1 cellular context compared by ENCODE assay signal in the genomic region with DNA sequence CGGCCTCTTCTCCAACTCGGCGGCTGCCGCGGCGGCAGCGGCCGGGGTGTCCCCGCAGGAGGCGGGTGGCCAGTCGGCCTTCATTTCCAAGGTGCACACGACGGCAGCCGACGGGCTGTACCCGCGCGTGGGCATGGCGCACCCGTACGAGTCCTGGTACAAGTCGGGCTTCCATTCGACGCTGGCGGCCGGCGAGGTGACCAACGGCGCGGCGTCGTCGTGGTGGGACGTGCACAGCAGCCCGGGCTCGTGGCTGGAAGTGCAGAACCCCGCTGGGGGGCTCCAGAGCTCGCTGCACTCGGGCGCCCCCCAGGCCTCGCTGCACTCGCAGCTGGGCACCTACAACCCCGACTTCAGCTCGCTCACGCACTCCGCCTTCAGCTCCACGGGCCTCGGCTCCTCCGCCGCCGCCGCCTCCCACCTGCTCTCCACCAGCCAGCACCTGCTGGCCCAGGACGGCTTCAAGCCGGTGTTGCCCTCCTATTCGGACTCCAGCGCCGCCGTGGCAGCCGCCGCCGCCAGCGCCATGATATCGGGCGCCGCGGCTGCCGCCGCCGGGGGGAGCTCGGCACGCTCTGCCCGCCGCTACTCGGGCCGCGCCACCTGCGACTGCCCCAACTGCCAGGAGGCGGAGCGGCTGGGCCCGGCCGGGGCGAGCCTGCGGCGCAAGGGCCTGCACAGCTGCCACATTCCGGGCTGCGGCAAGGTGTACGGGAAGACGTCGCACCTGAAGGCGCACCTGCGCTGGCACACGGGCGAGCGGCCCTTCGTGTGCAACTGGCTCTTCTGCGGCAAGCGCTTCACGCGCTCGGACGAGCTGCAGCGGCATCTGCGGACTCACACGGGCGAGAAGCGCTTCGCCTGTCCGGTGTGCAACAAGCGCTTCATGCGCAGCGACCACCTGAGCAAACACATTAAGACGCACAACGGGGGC.
TF ChIP-seq lines count a peak whose summit lies in the region.

No MANE protein-coding gene starts in this region.

TF ChIP-seq in K562, 482 proteins besides CTCF, POLR2A, EP300 and RAD21 (continued from another document and continues in another):
- TF ChIP-seq HDGF (IDR thresholded peaks at IDR 0.05) (no peak), FOXP1 (CRISPR knock-in tag; IDR thresholded peaks at IDR 0.05) (peak; percentile 96), HSF4 (CRISPR knock-in tag; IDR thresholded peaks at IDR 0.05; ENCODE audit: borderline replicate concordance) (no peak), MEIS2 (IDR thresholded peaks at IDR 0.05; ENCODE audit: partially characterized antibody) (no peak), XRCC4 (IDR thresholded peaks at IDR 0.05; ENCODE audit: extremely low read depth, insufficient read depth, insufficient read length) (no peak), PML (IDR thresholded peaks at IDR 0.05; ENCODE audit: low read length) (no peak), BCL6 (CRISPR knock-in tag; IDR thresholded peaks at IDR 0.05) (no peak), ZKSCAN8 (CRISPR knock-in tag; IDR thresholded peaks at IDR 0.05) (no peak), ZNF75A (CRISPR knock-in tag; IDR thresholded peaks at IDR 0.05) (no peak), BRF1 (IDR thresholded peaks at IDR 0.05; ENCODE audit: borderline replicate concordance, extremely low read depth, insufficient read length) (no peak), BMI1 (IDR thresholded peaks at IDR 0.05; ENCODE audit: low read length) (no peak), JUND (IDR thresholded peaks at IDR 0.05; ENCODE audit: borderline replicate concordance, low read depth, low read length) (0 out of 2 replicates have a peak, but pooled peaks have one; percentile 1), JUND (tag; IDR thresholded peaks at IDR 0.05; ENCODE audit: borderline replicate concordance, low read depth, low read length) (no peak), HDAC2 (IDR thresholded peaks at IDR 0.05) (no peak), ZNF134 (CRISPR knock-in tag; conservative IDR thresholded peaks at IDR 0.05) (no peak), JUNB (CRISPR knock-in tag; conservative IDR thresholded peaks at IDR 0.05) (no peak), SRSF9 (IDR thresholded peaks at IDR 0.05; ENCODE audit: borderline replicate concordance, low read depth, low read length) (no peak), HOXB6 (CRISPR knock-in tag; IDR thresholded peaks at IDR 0.05; ENCODE audit: borderline replicate concordance) (no peak), CBFA2T3 (IDR thresholded peaks at IDR 0.05) (no peak), TRIM28 (IDR thresholded peaks at IDR 0.05) (no peak), ZNF766 (CRISPR knock-in tag; conservative IDR thresholded peaks at IDR 0.05) (no peak), BCOR (IDR thresholded peaks at IDR 0.05) (no peak), IFI16 (CRISPR knock-in tag; IDR thresholded peaks at IDR 0.05) (no peak), NR2C2 (CRISPR knock-in tag; IDR thresholded peaks at IDR 0.05) (no peak), NR2C2 (tag; IDR thresholded peaks at IDR 0.05) (no peak), MCM7 (IDR thresholded peaks at IDR 0.05) (no peak), PRPF4 (IDR thresholded peaks at IDR 0.05; ENCODE audit: insufficient read depth, low read depth, low read length, poor library complexity, severe bottlenecking) (no peak), DDX20 (tag; IDR thresholded peaks at IDR 0.05; ENCODE audit: low read depth) (no peak)
- TF ChIP-seq, protein P1, sequence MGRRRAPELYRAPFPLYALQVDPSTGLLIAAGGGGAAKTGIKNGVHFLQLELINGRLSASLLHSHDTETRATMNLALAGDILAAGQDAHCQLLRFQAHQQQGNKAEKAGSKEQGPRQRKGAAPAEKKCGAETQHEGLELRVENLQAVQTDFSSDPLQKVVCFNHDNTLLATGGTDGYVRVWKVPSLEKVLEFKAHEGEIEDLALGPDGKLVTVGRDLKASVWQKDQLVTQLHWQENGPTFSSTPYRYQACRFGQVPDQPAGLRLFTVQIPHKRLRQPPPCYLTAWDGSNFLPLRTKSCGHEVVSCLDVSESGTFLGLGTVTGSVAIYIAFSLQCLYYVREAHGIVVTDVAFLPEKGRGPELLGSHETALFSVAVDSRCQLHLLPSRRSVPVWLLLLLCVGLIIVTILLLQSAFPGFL (CRISPR knock-in tag; IDR thresholded peaks at IDR 0.05) = 0 out of 2 replicates have a peak, but pooled peaks have one; percentile 44
- TF ChIP-seq, protein P2, sequence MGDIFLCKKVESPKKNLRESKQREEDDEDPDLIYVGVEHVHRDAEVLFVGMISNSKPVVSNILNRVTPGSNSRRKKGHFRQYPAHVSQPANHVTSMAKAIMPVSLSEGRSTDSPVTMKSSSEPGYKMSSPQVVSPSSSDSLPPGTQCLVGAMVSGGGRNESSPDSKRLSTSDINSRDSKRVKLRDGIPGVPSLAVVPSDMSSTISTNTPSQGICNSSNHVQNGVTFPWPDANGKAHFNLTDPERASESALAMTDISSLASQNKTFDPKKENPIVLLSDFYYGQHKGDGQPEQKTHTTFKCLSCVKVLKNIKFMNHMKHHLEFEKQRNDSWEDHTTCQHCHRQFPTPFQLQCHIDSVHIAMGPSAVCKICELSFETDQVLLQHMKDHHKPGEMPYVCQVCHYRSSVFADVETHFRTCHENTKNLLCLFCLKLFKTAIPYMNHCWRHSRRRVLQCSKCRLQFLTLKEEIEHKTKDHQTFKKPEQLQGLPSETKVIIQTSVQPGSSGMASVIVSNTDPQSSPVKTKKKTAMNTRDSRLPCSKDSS (IDR thresholded peaks at IDR 0.05; ENCODE audit: low read depth, partially characterized antibody) = no peak
- TF ChIP-seq, protein P3, sequence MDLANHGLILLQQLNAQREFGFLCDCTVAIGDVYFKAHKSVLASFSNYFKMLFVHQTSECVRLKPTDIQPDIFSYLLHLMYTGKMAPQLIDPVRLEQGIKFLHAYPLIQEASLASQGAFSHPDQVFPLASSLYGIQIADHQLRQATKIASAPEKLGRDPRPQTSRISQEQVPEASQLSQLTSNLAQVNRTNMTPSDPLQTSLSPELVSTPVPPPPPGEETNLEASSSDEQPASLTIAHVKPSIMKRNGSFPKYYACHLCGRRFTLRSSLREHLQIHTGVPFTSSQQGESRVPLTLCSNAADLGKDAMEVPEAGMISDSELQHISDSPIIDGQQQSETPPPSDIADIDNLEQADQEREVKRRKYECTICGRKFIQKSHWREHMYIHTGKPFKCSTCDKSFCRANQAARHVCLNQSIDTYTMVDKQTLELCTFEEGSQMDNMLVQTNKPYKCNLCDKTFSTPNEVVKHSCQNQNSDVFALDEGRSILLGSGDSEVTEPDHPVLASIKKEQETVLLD (IDR thresholded peaks at IDR 0.05) = no peak
- TF ChIP-seq, protein P4, sequence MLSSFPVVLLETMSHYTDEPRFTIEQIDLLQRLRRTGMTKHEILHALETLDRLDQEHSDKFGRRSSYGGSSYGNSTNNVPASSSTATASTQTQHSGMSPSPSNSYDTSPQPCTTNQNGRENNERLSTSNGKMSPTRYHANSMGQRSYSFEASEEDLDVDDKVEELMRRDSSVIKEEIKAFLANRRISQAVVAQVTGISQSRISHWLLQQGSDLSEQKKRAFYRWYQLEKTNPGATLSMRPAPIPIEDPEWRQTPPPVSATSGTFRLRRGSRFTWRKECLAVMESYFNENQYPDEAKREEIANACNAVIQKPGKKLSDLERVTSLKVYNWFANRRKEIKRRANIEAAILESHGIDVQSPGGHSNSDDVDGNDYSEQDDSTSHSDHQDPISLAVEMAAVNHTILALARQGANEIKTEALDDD (IDR thresholded peaks at IDR 0.05) = no peak
- TF ChIP-seq, protein P5, sequence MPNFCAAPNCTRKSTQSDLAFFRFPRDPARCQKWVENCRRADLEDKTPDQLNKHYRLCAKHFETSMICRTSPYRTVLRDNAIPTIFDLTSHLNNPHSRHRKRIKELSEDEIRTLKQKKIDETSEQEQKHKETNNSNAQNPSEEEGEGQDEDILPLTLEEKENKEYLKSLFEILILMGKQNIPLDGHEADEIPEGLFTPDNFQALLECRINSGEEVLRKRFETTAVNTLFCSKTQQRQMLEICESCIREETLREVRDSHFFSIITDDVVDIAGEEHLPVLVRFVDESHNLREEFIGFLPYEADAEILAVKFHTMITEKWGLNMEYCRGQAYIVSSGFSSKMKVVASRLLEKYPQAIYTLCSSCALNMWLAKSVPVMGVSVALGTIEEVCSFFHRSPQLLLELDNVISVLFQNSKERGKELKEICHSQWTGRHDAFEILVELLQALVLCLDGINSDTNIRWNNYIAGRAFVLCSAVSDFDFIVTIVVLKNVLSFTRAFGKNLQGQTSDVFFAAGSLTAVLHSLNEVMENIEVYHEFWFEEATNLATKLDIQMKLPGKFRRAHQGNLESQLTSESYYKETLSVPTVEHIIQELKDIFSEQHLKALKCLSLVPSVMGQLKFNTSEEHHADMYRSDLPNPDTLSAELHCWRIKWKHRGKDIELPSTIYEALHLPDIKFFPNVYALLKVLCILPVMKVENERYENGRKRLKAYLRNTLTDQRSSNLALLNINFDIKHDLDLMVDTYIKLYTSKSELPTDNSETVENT (CRISPR knock-in tag; IDR thresholded peaks at IDR 0.05) = no peak
- TF ChIP-seq, protein P6, sequence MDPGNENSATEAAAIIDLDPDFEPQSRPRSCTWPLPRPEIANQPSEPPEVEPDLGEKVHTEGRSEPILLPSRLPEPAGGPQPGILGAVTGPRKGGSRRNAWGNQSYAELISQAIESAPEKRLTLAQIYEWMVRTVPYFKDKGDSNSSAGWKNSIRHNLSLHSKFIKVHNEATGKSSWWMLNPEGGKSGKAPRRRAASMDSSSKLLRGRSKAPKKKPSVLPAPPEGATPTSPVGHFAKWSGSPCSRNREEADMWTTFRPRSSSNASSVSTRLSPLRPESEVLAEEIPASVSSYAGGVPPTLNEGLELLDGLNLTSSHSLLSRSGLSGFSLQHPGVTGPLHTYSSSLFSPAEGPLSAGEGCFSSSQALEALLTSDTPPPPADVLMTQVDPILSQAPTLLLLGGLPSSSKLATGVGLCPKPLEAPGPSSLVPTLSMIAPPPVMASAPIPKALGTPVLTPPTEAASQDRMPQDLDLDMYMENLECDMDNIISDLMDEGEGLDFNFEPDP (CRISPR knock-in tag; IDR thresholded peaks at IDR 0.05) = no peak
- TF ChIP-seq, protein P7, sequence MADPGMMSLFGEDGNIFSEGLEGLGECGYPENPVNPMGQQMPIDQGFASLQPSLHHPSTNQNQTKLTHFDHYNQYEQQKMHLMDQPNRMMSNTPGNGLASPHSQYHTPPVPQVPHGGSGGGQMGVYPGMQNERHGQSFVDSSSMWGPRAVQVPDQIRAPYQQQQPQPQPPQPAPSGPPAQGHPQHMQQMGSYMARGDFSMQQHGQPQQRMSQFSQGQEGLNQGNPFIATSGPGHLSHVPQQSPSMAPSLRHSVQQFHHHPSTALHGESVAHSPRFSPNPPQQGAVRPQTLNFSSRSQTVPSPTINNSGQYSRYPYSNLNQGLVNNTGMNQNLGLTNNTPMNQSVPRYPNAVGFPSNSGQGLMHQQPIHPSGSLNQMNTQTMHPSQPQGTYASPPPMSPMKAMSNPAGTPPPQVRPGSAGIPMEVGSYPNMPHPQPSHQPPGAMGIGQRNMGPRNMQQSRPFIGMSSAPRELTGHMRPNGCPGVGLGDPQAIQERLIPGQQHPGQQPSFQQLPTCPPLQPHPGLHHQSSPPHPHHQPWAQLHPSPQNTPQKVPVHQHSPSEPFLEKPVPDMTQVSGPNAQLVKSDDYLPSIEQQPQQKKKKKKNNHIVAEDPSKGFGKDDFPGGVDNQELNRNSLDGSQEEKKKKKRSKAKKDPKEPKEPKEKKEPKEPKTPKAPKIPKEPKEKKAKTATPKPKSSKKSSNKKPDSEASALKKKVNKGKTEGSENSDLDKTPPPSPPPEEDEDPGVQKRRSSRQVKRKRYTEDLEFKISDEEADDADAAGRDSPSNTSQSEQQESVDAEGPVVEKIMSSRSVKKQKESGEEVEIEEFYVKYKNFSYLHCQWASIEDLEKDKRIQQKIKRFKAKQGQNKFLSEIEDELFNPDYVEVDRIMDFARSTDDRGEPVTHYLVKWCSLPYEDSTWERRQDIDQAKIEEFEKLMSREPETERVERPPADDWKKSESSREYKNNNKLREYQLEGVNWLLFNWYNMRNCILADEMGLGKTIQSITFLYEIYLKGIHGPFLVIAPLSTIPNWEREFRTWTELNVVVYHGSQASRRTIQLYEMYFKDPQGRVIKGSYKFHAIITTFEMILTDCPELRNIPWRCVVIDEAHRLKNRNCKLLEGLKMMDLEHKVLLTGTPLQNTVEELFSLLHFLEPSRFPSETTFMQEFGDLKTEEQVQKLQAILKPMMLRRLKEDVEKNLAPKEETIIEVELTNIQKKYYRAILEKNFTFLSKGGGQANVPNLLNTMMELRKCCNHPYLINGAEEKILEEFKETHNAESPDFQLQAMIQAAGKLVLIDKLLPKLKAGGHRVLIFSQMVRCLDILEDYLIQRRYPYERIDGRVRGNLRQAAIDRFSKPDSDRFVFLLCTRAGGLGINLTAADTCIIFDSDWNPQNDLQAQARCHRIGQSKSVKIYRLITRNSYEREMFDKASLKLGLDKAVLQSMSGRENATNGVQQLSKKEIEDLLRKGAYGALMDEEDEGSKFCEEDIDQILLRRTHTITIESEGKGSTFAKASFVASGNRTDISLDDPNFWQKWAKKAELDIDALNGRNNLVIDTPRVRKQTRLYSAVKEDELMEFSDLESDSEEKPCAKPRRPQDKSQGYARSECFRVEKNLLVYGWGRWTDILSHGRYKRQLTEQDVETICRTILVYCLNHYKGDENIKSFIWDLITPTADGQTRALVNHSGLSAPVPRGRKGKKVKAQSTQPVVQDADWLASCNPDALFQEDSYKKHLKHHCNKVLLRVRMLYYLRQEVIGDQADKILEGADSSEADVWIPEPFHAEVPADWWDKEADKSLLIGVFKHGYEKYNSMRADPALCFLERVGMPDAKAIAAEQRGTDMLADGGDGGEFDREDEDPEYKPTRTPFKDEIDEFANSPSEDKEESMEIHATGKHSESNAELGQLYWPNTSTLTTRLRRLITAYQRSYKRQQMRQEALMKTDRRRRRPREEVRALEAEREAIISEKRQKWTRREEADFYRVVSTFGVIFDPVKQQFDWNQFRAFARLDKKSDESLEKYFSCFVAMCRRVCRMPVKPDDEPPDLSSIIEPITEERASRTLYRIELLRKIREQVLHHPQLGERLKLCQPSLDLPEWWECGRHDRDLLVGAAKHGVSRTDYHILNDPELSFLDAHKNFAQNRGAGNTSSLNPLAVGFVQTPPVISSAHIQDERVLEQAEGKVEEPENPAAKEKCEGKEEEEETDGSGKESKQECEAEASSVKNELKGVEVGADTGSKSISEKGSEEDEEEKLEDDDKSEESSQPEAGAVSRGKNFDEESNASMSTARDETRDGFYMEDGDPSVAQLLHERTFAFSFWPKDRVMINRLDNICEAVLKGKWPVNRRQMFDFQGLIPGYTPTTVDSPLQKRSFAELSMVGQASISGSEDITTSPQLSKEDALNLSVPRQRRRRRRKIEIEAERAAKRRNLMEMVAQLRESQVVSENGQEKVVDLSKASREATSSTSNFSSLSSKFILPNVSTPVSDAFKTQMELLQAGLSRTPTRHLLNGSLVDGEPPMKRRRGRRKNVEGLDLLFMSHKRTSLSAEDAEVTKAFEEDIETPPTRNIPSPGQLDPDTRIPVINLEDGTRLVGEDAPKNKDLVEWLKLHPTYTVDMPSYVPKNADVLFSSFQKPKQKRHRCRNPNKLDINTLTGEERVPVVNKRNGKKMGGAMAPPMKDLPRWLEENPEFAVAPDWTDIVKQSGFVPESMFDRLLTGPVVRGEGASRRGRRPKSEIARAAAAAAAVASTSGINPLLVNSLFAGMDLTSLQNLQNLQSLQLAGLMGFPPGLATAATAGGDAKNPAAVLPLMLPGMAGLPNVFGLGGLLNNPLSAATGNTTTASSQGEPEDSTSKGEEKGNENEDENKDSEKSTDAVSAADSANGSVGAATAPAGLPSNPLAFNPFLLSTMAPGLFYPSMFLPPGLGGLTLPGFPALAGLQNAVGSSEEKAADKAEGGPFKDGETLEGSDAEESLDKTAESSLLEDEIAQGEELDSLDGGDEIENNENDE (IDR thresholded peaks at IDR 0.05; ENCODE audit: low read depth, low read length) = no peak
